In the genomic region with DNA sequence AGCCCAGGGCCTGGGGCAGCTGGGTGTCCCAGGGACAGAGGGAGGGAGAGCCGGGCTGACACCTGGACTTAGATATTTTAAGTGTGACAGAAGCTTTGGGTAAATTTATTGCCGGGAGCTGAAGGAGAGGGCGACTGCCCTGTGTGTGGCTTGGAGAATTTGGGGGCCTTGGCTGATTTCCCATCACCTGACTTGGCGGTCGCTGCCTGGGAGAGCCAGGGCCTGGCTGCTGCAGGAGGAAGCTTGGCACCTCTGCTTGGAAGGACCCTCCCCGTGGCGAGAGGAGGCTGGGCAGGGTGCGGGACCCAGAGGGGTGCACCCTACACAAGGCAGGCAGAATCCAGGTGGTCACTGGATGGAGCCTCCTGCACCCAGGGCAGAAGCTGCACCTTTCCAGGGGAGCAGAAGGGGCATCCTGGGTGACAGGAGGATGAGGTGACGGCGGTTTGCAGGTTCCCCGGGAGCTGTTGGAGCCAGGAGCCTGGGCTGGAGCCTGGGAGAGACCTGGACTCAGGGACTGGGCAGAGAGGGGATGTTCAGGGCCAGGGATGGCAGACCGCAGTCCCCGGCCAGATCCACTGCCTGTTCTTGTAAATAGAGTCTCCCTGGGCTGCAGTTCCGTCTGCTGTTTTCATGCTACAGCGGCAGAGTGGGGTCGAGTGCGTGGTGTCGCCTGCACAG, we compare ENCODE assay signal across 23 cellular contexts.
DNase-seq lines count a peak whose midpoint lies in the region; TF ChIP-seq lines count a peak whose summit lies in the region.
"Had no signal": no experiment of that assay in that cellular context is flagged by ENCODE, and none has a peak within 500 bp of the region (broad histone marks: within the 10 kb centered on the region; RNA-seq: fewer than 3 reads in every experiment).

No MANE protein-coding gene starts in this region.

- no peak overlapping the region for H4K91ac ChIP-seq in neuronal stem cell (ENCODE audit: low read depth, low read length, poor library complexity)
- no peak overlapping the region for H4K91ac ChIP-seq in mesenchymal stem cell (ENCODE audit: low read length)

- H3K4me3 ChIP-seq in esophagus muscularis mucosa (no peak overlapping the region), neuronal stem cell (ENCODE audit: low read length in 2 of 2) (no peak overlapping the region), mesenchymal stem cell (ENCODE audit: insufficient read depth in 1 of 2, low read depth in 1 of 2, low read length in 2 of 2) (no peak overlapping the region)
- H3K4me3 ChIP-seq: PC-9, SJSA1 had no signal

- peak overlapping the region; percentile 83 for H3K23ac ChIP-seq in neuronal stem cell (ENCODE audit: low read depth, low read length, poor library complexity)
- no peak overlapping the region for H3K23ac ChIP-seq in mesenchymal stem cell (ENCODE audit: low read length in 2 of 2)

- H3K27me3 ChIP-seq in esophagus muscularis mucosa: no peaks in the 10 kb centered on the region
- peaks cover 0 to 2% (median 0%) of the 10 kb centered on the region in 3 experiments for H3K27me3 ChIP-seq in neuronal stem cell (ENCODE audit: control insufficient read depth in 3 of 3, insufficient read depth in 3 of 3, low read depth in 1 of 3, low read length in 3 of 3)
- no peaks in the 10 kb centered on the region for H3K27me3 ChIP-seq in mesenchymal stem cell (ENCODE audit: control insufficient read depth in 1 of 2, insufficient read depth in 1 of 2, low read length in 2 of 2)
- H3K27me3 ChIP-seq: SJSA1 had no signal

- TF ChIP-seq POLR2A in esophagus muscularis mucosa (IDR thresholded peaks at IDR 0.05; ENCODE audit: low read depth): no peak

- peaks cover 4% of the 10 kb centered on the region for H3K4me1 Mint-ChIP-seq in progenitor cell of endocrine pancreas (ENCODE audit: low read depth)

- H2AK5ac ChIP-seq in neuronal stem cell (ENCODE audit: low read depth, low read length) (no peak overlapping the region), mesenchymal stem cell (ENCODE audit: low read length, severe bottlenecking) (no peak overlapping the region)

- no peaks in the 10 kb centered on the region for H3K9me3 Mint-ChIP-seq in progenitor cell of endocrine pancreas (ENCODE audit: low read depth)
- H3K9me3 Mint-ChIP-seq: CD4-positive, alpha-beta T cell had no signal

- no peak overlapping the region for H3K4me2 ChIP-seq in neuronal stem cell (ENCODE audit: insufficient read depth, low read length, poor library complexity, severe bottlenecking)
- no peak overlapping the region for H3K4me2 ChIP-seq in mesenchymal stem cell (ENCODE audit: low read length, poor library complexity, severe bottlenecking)
- H3K4me2 ChIP-seq: PC-9 had no signal

- H3K4me1 ChIP-seq in esophagus muscularis mucosa (peaks cover 11 to 12% (median 12%) of the 10 kb centered on the region in 4 donors), neuronal stem cell (ENCODE audit: control insufficient read depth in 2 of 2, insufficient read depth in 1 of 2, low read depth in 1 of 2, low read length in 2 of 2) (peaks cover 27 to 28% of the 10 kb centered on the region in 2 donors), mesenchymal stem cell (ENCODE audit: control insufficient read depth, insufficient read depth, low read depth, low read length) (peaks cover 39% of the 10 kb centered on the region)
- H3K4me1 ChIP-seq: Caco-2 had no signal

- WGBS in esophagus muscularis mucosa: 91% methylated on average over 15 of the region's 18 CpGs
- WGBS in neuronal stem cell (ENCODE audit: extremely low coverage in 2 of 2, insufficient read length in 2 of 2, insufficient replicate concordance in 1 of 2), 2 donors: no CpG with 5 or more reads among the region's 18 CpGs
- WGBS in mesenchymal stem cell: 94% methylated on average over 18 of the region's 18 CpGs

- intact Hi-C loops in esophagus muscularis mucosa (cut with DNase I): no loop called here

- H2AFZ ChIP-seq in neuronal stem cell (ENCODE audit: low read length): no peak overlapping the region
- H2AFZ ChIP-seq in mesenchymal stem cell (ENCODE audit: low read depth, low read length): no peak overlapping the region
- H2AFZ ChIP-seq: PC-9 had no signal

- H3K27me3 Mint-ChIP-seq in progenitor cell of endocrine pancreas: peaks cover under 1% of the 10 kb centered on the region
- H3K27me3 Mint-ChIP-seq: B cell had no signal

- no peak for TF ChIP-seq EP300 in esophagus muscularis mucosa (IDR thresholded peaks at IDR 0.05)

- H4K8ac ChIP-seq in neuronal stem cell (ENCODE audit: low read depth, low read length) (no peak overlapping the region), mesenchymal stem cell (ENCODE audit: low read length) (no peak overlapping the region)

- no peak overlapping the region for H3K4me3 Mint-ChIP-seq in progenitor cell of endocrine pancreas (ENCODE audit: low read depth)
- H3K4me3 Mint-ChIP-seq: B cell; CD4-positive, alpha-beta T cell had no signal

- no peak overlapping the region for H3K27ac Mint-ChIP-seq in progenitor cell of endocrine pancreas
- H3K27ac Mint-ChIP-seq: B cell; CD4-positive, alpha-beta T cell had no signal

- peak; percentile 15 for DNase-seq in NCI-H510A treated with DMSO at 0.1 percent for 48 hours (lab: John Stamatoyannopoulos, UW)
- no peak for DNase-seq in NCI-H510A (lab: John Stamatoyannopoulos, UW)
- peak; percentile 5 for DNase-seq in AG20443 (ENCODE audit: low spot score)
- DNase-seq in esophagus muscularis mucosa (ENCODE audit: extremely low spot score): peak; percentile 84
- DNase-seq in neuronal stem cell (ENCODE audit: low spot score): no peak
- no peak for DNase-seq in progenitor cell of endocrine pancreas (ENCODE audit: low spot score, unreplicated experiment)
- no peak for DNase-seq in NCI-H774 (lab: John Stamatoyannopoulos, UW)
- no peak for DNase-seq in mesenchymal stem cell
- DNase-seq: 8988T; Caco-2; CD4-positive, alpha-beta T cell; GF-D8; GOT3; KBM-7; NCI-H1105 treated with DMSO at 0.1 percent for 48 hours; NCI-H1694; NCI-H2081 treated with DMSO at 0.1 percent for 48 hours; NCI-H446 treated with DMSO at 0.1 percent for 48 hours; NCI-H82; PC-9 had no signal

- H2BK12ac ChIP-seq in neuronal stem cell (ENCODE audit: low read length): no peak overlapping the region
- no peak overlapping the region for H2BK12ac ChIP-seq in mesenchymal stem cell (ENCODE audit: low read length in 2 of 2)

- H3K36me3 ChIP-seq in esophagus muscularis mucosa (no peaks in the 10 kb centered on the region), neuronal stem cell (replicated peaks in 1 of 2; ENCODE audit: control insufficient read depth in 2 of 2, insufficient read depth in 2 of 2, low read length in 2 of 2) (peaks cover 0 to 4% of the 10 kb centered on the region in 2 donors), mesenchymal stem cell (ENCODE audit: control insufficient read depth in 1 of 2, insufficient read depth in 2 of 2, low read depth in 1 of 2, low read length in 2 of 2) (peaks cover 0 to 12% of the 10 kb centered on the region in 2 experiments)
- H3K36me3 ChIP-seq: SJSA1 had no signal

- H3K79me1 ChIP-seq in neuronal stem cell (ENCODE audit: low read depth, low read length) (peaks cover 16% of the 10 kb centered on the region), mesenchymal stem cell (replicated peaks; ENCODE audit: low read length, poor library complexity, severe bottlenecking) (peaks cover 56% of the 10 kb centered on the region)

- H2BK120ac ChIP-seq in neuronal stem cell (ENCODE audit: low read depth, low read length) (no peak overlapping the region), mesenchymal stem cell (ENCODE audit: low read depth, low read length) (no peak overlapping the region)

- H3K36me3 Mint-ChIP-seq in progenitor cell of endocrine pancreas (ENCODE audit: insufficient read depth): no peaks in the 10 kb centered on the region

- H3K4ac ChIP-seq in neuronal stem cell (ENCODE audit: low read length) (no peak overlapping the region), mesenchymal stem cell (ENCODE audit: low read depth in 1 of 2, low read length in 2 of 2) (no peak overlapping the region)

- TF ChIP-seq CTCF in esophagus muscularis mucosa (IDR thresholded peaks at IDR 0.05) (no peak), progenitor cell of endocrine pancreas (IDR thresholded peaks at IDR 0.05; ENCODE audit: unreplicated experiment) (no peak)

- peak overlapping the region; percentile 61 for H2BK5ac ChIP-seq in neuronal stem cell (ENCODE audit: low read length)
- H2BK5ac ChIP-seq in mesenchymal stem cell (ENCODE audit: low read depth, low read length, poor library complexity, severe bottlenecking): no peak overlapping the region

- no peak overlapping the region for H3K9ac ChIP-seq in neuronal stem cell (ENCODE audit: low read depth, low read length, poor library complexity)
- H3K9ac ChIP-seq in mesenchymal stem cell (ENCODE audit: low read length): no peak overlapping the region

- H3K14ac ChIP-seq in neuronal stem cell (ENCODE audit: low read length) (no peak overlapping the region), mesenchymal stem cell (ENCODE audit: low read length in 2 of 2) (no peak overlapping the region)

- peak overlapping the region; percentile 34 for H3K18ac ChIP-seq in neuronal stem cell (ENCODE audit: low read length)
- H3K18ac ChIP-seq in mesenchymal stem cell (ENCODE audit: low read depth in 1 of 2, low read length in 2 of 2): no peak overlapping the region

- H3K27ac ChIP-seq in esophagus muscularis mucosa (replicated peaks in 1 of 4) (no peak overlapping the region), neuronal stem cell (replicated peaks; ENCODE audit: low read length) (no peak overlapping the region), mesenchymal stem cell (ENCODE audit: low read length, poor library complexity, severe bottlenecking) (no peak overlapping the region)
- H3K27ac ChIP-seq: PC-9, RWPE1, SJSA1 had no signal

- no peak overlapping the region for H2BK15ac ChIP-seq in neuronal stem cell (ENCODE audit: low read length)
- H2BK15ac ChIP-seq in mesenchymal stem cell (ENCODE audit: low read depth, poor library complexity, severe bottlenecking): no peak overlapping the region

- no peaks in the 10 kb centered on the region for H3K9me3 ChIP-seq in esophagus muscularis mucosa
- peaks cover 0 to 7% of the 10 kb centered on the region in 2 donors for H3K9me3 ChIP-seq in neuronal stem cell (replicated peaks in 1 of 2; ENCODE audit: control insufficient read depth in 2 of 2, insufficient read depth in 1 of 2, low read depth in 1 of 2, low read length in 2 of 2)
- H3K9me3 ChIP-seq in mesenchymal stem cell (ENCODE audit: control insufficient read depth, low read length): no peaks in the 10 kb centered on the region
- H3K9me3 ChIP-seq: Caco-2, SJSA1 had no signal

Comparison
In these comparisons a context has a peak if more than half of its experiments do, and no peak if none do; other contexts are left out.
1. DNase-seq: peak in NCI-H510A treated with DMSO at 0.1 percent for 48 hours (single experiment), AG20443 (single experiment) and esophagus muscularis mucosa (single experiment); none in NCI-H510A (single experiment), neuronal stem cell (single experiment), progenitor cell of endocrine pancreas (single experiment), NCI-H774 (single experiment) and mesenchymal stem cell (single experiment).